Comparison of ENCODE assay signal across 14 cellular contexts in the genomic region with DNA sequence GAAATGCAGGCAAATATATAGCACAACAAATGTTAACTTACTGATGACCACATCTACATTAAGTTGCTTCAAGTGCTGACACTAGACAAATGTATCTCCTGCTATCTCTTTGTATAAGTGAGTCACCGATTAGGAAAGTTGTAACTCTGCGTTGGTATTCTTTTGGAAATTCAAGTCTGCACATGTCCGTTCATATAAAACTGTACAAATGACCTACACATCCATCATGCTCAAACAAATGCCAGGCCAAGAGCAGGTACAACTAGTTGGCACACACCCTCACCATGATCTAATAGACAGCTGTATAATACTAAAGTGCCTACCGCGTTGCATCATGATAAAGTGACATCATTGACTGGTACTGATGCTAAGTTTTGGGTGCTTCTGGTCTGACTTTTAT.
DNase-seq lines count a peak whose midpoint lies in the region; ATAC-seq and TF ChIP-seq lines count a peak whose summit lies in the region.
"Had no signal": no experiment of that assay in that cellular context is flagged by ENCODE, and none has a peak within 500 bp of the region (broad histone marks: within the 10 kb centered on the region; RNA-seq: fewer than 3 reads in every experiment).

No MANE protein-coding gene starts in this region.

- ATAC-seq in RWPE2 (ENCODE audit: low read depth) (peak; percentile 81), HG02588 (IDR thresholded peaks at IDR 0.05; ENCODE audit: unreplicated experiment) (no peak)

- H3K36me3 ChIP-seq in left ventricle myocardium inferior (no peaks in the 10 kb centered on the region), right atrium auricular region (peaks cover 3% of the 10 kb centered on the region), RWPE2 (ENCODE audit: low read depth) (peaks cover 25% of the 10 kb centered on the region), transverse colon (no peaks in the 10 kb centered on the region), ovary (no peaks in the 10 kb centered on the region)
- H3K36me3 ChIP-seq: thyroid gland had no signal

- no peaks in the 10 kb centered on the region for H3K27me3 ChIP-seq in left ventricle myocardium inferior (ENCODE audit: low read depth)
- no peaks in the 10 kb centered on the region for H3K27me3 ChIP-seq in right atrium auricular region
- no peaks in the 10 kb centered on the region for H3K27me3 ChIP-seq in RWPE2 (ENCODE audit: insufficient read depth, poor library complexity, severe bottlenecking)
- peaks cover 2% of the 10 kb centered on the region for H3K27me3 ChIP-seq in transverse colon
- H3K27me3 ChIP-seq in ovary: no peaks in the 10 kb centered on the region
- H3K27me3 ChIP-seq: thyroid gland had no signal

- H3K9me3 ChIP-seq in left ventricle myocardium inferior (replicated peaks): no peaks in the 10 kb centered on the region
- no peaks in the 10 kb centered on the region for H3K9me3 ChIP-seq in right atrium auricular region
- no peaks in the 10 kb centered on the region for H3K9me3 ChIP-seq in RWPE2 (ENCODE audit: severe bottlenecking)
- H3K9me3 ChIP-seq in transverse colon: no peaks in the 10 kb centered on the region
- H3K9me3 ChIP-seq in ovary: no peaks in the 10 kb centered on the region
- H3K9me3 ChIP-seq: thyroid gland had no signal

- no peak for TF ChIP-seq EP300 in transverse colon (IDR thresholded peaks at IDR 0.05; ENCODE audit: low read depth)
- TF ChIP-seq EP300 in ovary (IDR thresholded peaks at IDR 0.05): no peak

- TF ChIP-seq POLR2A in transverse colon (IDR thresholded peaks at IDR 0.05) (no peak), ovary (IDR thresholded peaks at IDR 0.05) (no peak)

- H3K27ac ChIP-seq in left ventricle myocardium inferior (replicated peaks) (peak overlapping the region; percentile 40), right atrium auricular region (no peak overlapping the region), RWPE2 (ENCODE audit: poor library complexity, severe bottlenecking) (peak overlapping the region; percentile 86), transverse colon (peak overlapping the region in 3 of 4 donors; percentile 24 to 53 (median 47)), ovary (no peak overlapping the region)
- H3K27ac ChIP-seq: thyroid gland had no signal

- H3K4me1 ChIP-seq in left ventricle myocardium inferior (peaks cover 97% of the 10 kb centered on the region), right atrium auricular region (peaks cover 0 to 72% of the 10 kb centered on the region in 2 donors), RWPE2 (ENCODE audit: insufficient read depth, poor library complexity, severe bottlenecking) (peaks cover 35% of the 10 kb centered on the region), transverse colon (peaks cover 6 to 37% (median 13%) of the 10 kb centered on the region in 4 donors), ovary (ENCODE audit: insufficient read depth) (peaks cover 3% of the 10 kb centered on the region)

- no peak for TF ChIP-seq CTCF in left ventricle myocardium inferior (IDR thresholded peaks at IDR 0.05; ENCODE audit: borderline replicate concordance)
- no peak for TF ChIP-seq CTCF in right atrium auricular region (IDR thresholded peaks at IDR 0.05)
- no peak for TF ChIP-seq CTCF in RWPE2 (IDR thresholded peaks at IDR 0.05; ENCODE audit: poor library complexity, severe bottlenecking)
- TF ChIP-seq CTCF in fibroblast of villous mesenchyme (IDR thresholded peaks at IDR 0.05; ENCODE audit: insufficient read depth, low read depth, low read length): no peak
- no peak for TF ChIP-seq CTCF in transverse colon (IDR thresholded peaks at IDR 0.05)
- TF ChIP-seq CTCF in ovary (IDR thresholded peaks at IDR 0.05): no peak

- no peak overlapping the region for H3K4me3 ChIP-seq in left ventricle myocardium inferior
- H3K4me3 ChIP-seq in right atrium auricular region: no peak overlapping the region
- H3K4me3 ChIP-seq in RWPE2 (ENCODE audit: severe bottlenecking): no peak overlapping the region
- no peak overlapping the region for H3K4me3 ChIP-seq in fibroblast of villous mesenchyme (ENCODE audit: low read depth, low read length)
- no peak overlapping the region for H3K4me3 ChIP-seq in transverse colon
- no peak overlapping the region for H3K4me3 ChIP-seq in ovary
- H3K4me3 ChIP-seq: thyroid gland had no signal

- in situ Hi-C loops in transverse colon (cut with MboI; ENCODE audit: low pct_ligation_motif_present in 1 of 4, low pct_unique_long_range_greater_than_20kb in 1 of 4, low sequenced_read_pairs in 3 of 4): no loop called here

- intact Hi-C loops in left ventricle myocardium inferior (cut with micrococcal nuclease): no loop called here
- intact Hi-C loops in transverse colon (cut with DNase I; ENCODE audit: low total_unique reads): no loop called here
- intact Hi-C loops in ovary (cut with DNase I): no loop called here

- no peak for DNase-seq in left ventricle myocardium inferior
- DNase-seq in right atrium auricular region (ENCODE audit: low spot score): no peak
- DNase-seq in RWPE2 (ENCODE audit: low spot score): peak; percentile 84
- DNase-seq in fibroblast of villous mesenchyme (ENCODE audit: low read depth): peak; percentile 90
- no peak for DNase-seq in transverse colon
- DNase-seq in NCI-H2107 treated with DMSO at 0.1 percent for 48 hours (lab: John Stamatoyannopoulos, UW; ENCODE audit: unreplicated experiment): no peak
- no peak for DNase-seq in ovary
- DNase-seq: activated CD4-positive, alpha-beta T cell treated with anti-CD3 and anti-CD28 coated beads for 1 hour; cortex of kidney; midbrain; NCI-H345; posterior cingulate gyrus; thyroid gland had no signal

- WGBS in transverse colon (ENCODE audit: low coverage in 1 of 2), 2 donors: 70 to 90% methylated on average over 2 to 5 of the region's 5 CpGs
- 70 to 79% (median 79%) methylated on average over 5 of the region's 5 CpGs for WGBS in ovary, 3 donors

Comparison
In these comparisons a context has a peak if more than half of its experiments do, and no peak if none do; other contexts are left out.
1. H3K27ac ChIP-seq: peak in left ventricle myocardium inferior (single experiment), RWPE2 (single experiment) and transverse colon (3 of 4); none in right atrium auricular region (0 of 2) and ovary (0 of 2).
2. DNase-seq: peak in RWPE2 (single experiment) and fibroblast of villous mesenchyme (single experiment); none in left ventricle myocardium inferior (single experiment), right atrium auricular region (single experiment), transverse colon (single experiment), NCI-H2107 treated with DMSO at 0.1 percent for 48 hours (single experiment) and ovary (0 of 5).